9 cellular contexts compared by ENCODE assay signal in the genomic region with DNA sequence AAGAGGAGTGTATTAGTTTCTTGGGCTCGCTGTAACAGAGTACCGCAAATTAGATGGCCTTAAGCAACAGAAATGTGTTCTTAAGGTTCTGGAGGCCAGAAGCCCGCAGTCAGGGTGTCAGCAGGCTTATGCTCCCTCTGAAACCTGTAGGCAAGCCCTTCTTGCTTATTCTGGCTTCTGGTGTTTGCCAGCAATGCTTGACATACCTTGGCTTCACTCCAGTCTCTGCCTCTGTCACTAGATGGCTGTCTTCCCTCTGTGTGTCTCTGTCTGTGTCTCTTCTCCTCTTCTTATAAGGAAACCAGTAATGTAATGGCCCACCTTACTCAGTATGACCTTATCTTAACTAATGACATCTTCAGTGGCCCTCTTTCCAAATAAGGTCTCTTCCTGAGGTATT.
DNase-seq lines count a peak whose midpoint lies in the region; ATAC-seq and TF ChIP-seq lines count a peak whose summit lies in the region.
"Had no signal": no experiment of that assay in that cellular context is flagged by ENCODE, and none has a peak within 500 bp of the region (broad histone marks: within the 10 kb centered on the region; RNA-seq: fewer than 3 reads in every experiment).

No MANE protein-coding gene starts in this region.

- CTCF ChIA-PET in A673 (lab: Charles Lee) = no interaction called here

- H3K9me3 ChIP-seq in A673 (ENCODE audit: low read depth, low read length, poor library complexity, severe bottlenecking) (no peaks in the 10 kb centered on the region), WERI-Rb-1 (ENCODE audit: severe bottlenecking) (no peaks in the 10 kb centered on the region)

- H3K27me3 ChIP-seq in A673 (replicated peaks; ENCODE audit: insufficient read depth, low read depth, low read length, poor library complexity) (no peaks in the 10 kb centered on the region), WERI-Rb-1 (ENCODE audit: insufficient read depth, low read depth, severe bottlenecking) (no peaks in the 10 kb centered on the region)

- no peak overlapping the region for H3K27ac ChIP-seq in A673 (ENCODE audit: low read depth, low read length, poor library complexity, severe bottlenecking)
- no peak overlapping the region for H3K27ac ChIP-seq in WERI-Rb-1

- H3K4me3 ChIP-seq in A673 (ENCODE audit: low read depth, low read length, poor library complexity, severe bottlenecking) (no peak overlapping the region), WERI-Rb-1 (ENCODE audit: low read depth, low read length) (no peak overlapping the region)

- POLR2A ChIA-PET in A673 (lab: Charles Lee; ENCODE audit: low non-redundant PET) = no interaction called here

- intact Hi-C loops in A673 (cut with micrococcal nuclease; ENCODE audit: unreplicated experiment) = no loop called here

- ATAC-seq in esophagus mucosa = no peak

- H3K36me3 ChIP-seq in A673 (ENCODE audit: insufficient read depth, low read length, poor library complexity, severe bottlenecking) (no peaks in the 10 kb centered on the region), WERI-Rb-1 (peaks cover 2% of the 10 kb centered on the region)

- no TSS peak for BruUV-seq in A673 (replicated peaks; lab: Mats Ljungman, UMichigan)

- peak; percentile 55 for DNase-seq in A673 (ENCODE audit: low spot score)
- DNase-seq in HT-29 (ENCODE audit: low spot score) = peak; percentile 38
- DNase-seq in WERI-Rb-1 = peak; percentile 19
- DNase-seq in iPS-NIHi7 (ENCODE audit: extremely low spot score) = peak; percentile 25
- no peak for DNase-seq in activated CD8-positive, alpha-beta memory T cell treated with anti-CD3 and anti-CD28 coated beads, Interleukin-2, amount 50 U/mL, for 48 hours
- no peak for DNase-seq in NK-92 treated with Interleukin-12 subunit alpha and Interleukin-12 subunit beta, amount 100 ng/mL, for 24 hours (lab: John Stamatoyannopoulos, UW)
- no peak for DNase-seq in midbrain (lab: John Stamatoyannopoulos, UW)
- DNase-seq: activated effector memory CD4-positive, alpha-beta T cell treated with anti-CD3 and anti-CD28 coated beads, Interleukin-2, amount 50 U/mL, for 16 hours had no signal

- no peaks in the 10 kb centered on the region for H3K4me1 ChIP-seq in A673 (ENCODE audit: insufficient read depth, low read length, poor library complexity, severe bottlenecking)

- TF ChIP-seq CTCF in A673 (conservative IDR thresholded peaks at IDR 0.05; ENCODE audit: low read depth, low read length) (peak; percentile 42), WERI-Rb-1 (IDR thresholded peaks at IDR 0.05; ENCODE audit: low read depth, low read length) (peak; percentile 61)

Comparison
In these comparisons a context has a peak if more than half of its experiments do, and no peak if none do; other contexts are left out.
1. DNase-seq: peak in A673 (single experiment), HT-29 (single experiment), WERI-Rb-1 (single experiment) and iPS-NIHi7 (single experiment); none in activated CD8-positive, alpha-beta memory T cell treated with anti-CD3 and anti-CD28 coated beads, Interleukin-2, amount 50 U/mL, for 48 hours (single experiment), NK-92 treated with Interleukin-12 subunit alpha and Interleukin-12 subunit beta, amount 100 ng/mL, for 24 hours (single experiment) and midbrain (single experiment).